ENCODE assay signal across 12 cellular contexts in genomic region chr10:12243860-12244620, GRCh38.
DNase-seq lines count a peak whose midpoint lies in the region; ATAC-seq and TF ChIP-seq lines count a peak whose summit lies in the region.
"Had no signal": no experiment of that assay in that cellular context is flagged by ENCODE, and none has a peak within 500 bp of the region (broad histone marks: within the 10 kb centered on the region; RNA-seq: fewer than 3 reads in every experiment).

No MANE protein-coding gene starts in this region.

- peak overlapping the region; percentile 91 for H3K27ac Mint-ChIP-seq in nephron progenitor cell

- TF ChIP-seq CTCF in GM13976 (IDR thresholded peaks at IDR 0.05; ENCODE audit: borderline replicate concordance, control extremely low read depth, extremely low read depth, insufficient read depth, missing control alignments), result no peak
- TF ChIP-seq CTCF in nephron progenitor cell (IDR thresholded peaks at IDR 0.05), result no peak

- peak; percentile 49 for ATAC-seq in HG03342 (IDR thresholded peaks at IDR 0.05; ENCODE audit: unreplicated experiment)

- DNase-seq in GM13976 (ENCODE audit: low spot score) (peak; percentile 48), UCSD-AML1 (lab: John Stamatoyannopoulos, UW; ENCODE audit: unreplicated experiment) (peak; percentile 53), nephron progenitor cell (no peak), cortex of kidney (lab: John Stamatoyannopoulos, UW) (no peak), OCI-M1 (lab: John Stamatoyannopoulos, UW) (no peak), NCI-H2107 treated with DMSO at 0.1 percent for 48 hours (lab: John Stamatoyannopoulos, UW; ENCODE audit: unreplicated experiment) (no peak)
- DNase-seq in stimulated activated CD4-positive, alpha-beta T cell treated with anti-CD3 and anti-CD28 coated beads, Interleukin-2, amount 100 ng/mL, for 48 hours, result no peak
- DNase-seq: DMS79, kidney glomerular epithelial cell, NCI-H2107, pancreas had no signal

- no peaks in the 10 kb centered on the region for H3K27me3 Mint-ChIP-seq in nephron progenitor cell (ENCODE audit: low read depth, poor library complexity)

- peaks cover 70% of the 10 kb centered on the region for H3K36me3 Mint-ChIP-seq in nephron progenitor cell (ENCODE audit: low read depth)

- H3K9me3 Mint-ChIP-seq in nephron progenitor cell, result no peaks in the 10 kb centered on the region

- H3K4me3 Mint-ChIP-seq in nephron progenitor cell, result no peak overlapping the region

- in situ Hi-C loops in GM13976 (cut with MboI; ENCODE audit: low sequenced_read_pairs, unreplicated experiment), result no loop called here

- peaks cover 14% of the 10 kb centered on the region for H3K4me1 Mint-ChIP-seq in nephron progenitor cell

Comparison
In these comparisons a context has a peak if more than half of its experiments do, and no peak if none do; other contexts are left out.
1. DNase-seq: peak in GM13976 (single experiment) and UCSD-AML1 (single experiment); none in nephron progenitor cell (single experiment), cortex of kidney (single experiment), OCI-M1 (single experiment), NCI-H2107 treated with DMSO at 0.1 percent for 48 hours (single experiment) and stimulated activated CD4-positive, alpha-beta T cell treated with anti-CD3 and anti-CD28 coated beads, Interleukin-2, amount 100 ng/mL, for 48 hours (0 of 2).